In the genomic region with DNA sequence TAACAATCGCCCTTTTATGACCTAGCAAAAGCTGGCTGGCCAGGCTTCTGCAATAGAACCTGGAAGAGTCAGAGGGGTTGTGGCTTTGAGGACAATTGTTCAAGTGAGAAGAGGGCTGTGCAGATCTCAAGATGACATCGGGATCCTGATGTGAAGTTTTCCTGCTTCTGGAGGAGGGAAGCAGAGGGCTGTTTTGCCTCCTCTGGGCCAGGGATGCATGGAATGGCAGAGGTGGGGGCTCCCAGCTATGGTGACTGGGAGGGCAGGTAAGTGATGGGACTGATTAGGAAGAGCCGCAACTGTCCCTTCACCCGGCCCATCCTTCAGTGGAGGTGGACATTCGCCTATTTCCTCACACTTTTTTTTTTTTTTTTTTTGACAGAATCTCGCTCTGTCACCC, we compare ENCODE assay signal across 1 cellular context.
TF ChIP-seq lines count a peak whose summit lies in the region.

No MANE protein-coding gene starts in this region.

TF ChIP-seq in H1, 55 proteins besides CTCF, POLR2A, EP300 and RAD21:
- no peak for TF ChIP-seq EGR1 (IDR thresholded peaks at IDR 0.05; ENCODE audit: borderline replicate concordance, low read depth, low read length)
- TF ChIP-seq SP1 (IDR thresholded peaks at IDR 0.05; ENCODE audit: low read depth, low read length): no peak
- TF ChIP-seq TEAD4 (IDR thresholded peaks at IDR 0.05; ENCODE audit: low read depth, low read length): no peak
- no peak for TF ChIP-seq RFX5 (IDR thresholded peaks at IDR 0.05; ENCODE audit: borderline replicate concordance, low read depth, low read length)
- no peak for TF ChIP-seq SIN3A (conservative IDR thresholded peaks at IDR 0.05 in 1 of 2, IDR thresholded peaks at IDR 0.05 in 1 of 2; ENCODE audit: low read depth in 1 of 2, low read length in 2 of 2)
- TF ChIP-seq JUND (IDR thresholded peaks at IDR 0.05; ENCODE audit: low read length): no peak
- no peak for TF ChIP-seq BRCA1 (IDR thresholded peaks at IDR 0.05; ENCODE audit: low read depth, low read length)
- no peak for TF ChIP-seq TAF7 (optimal IDR thresholded peaks at IDR 0.05; ENCODE audit: borderline replicate concordance, low read depth, low read length)
- TF ChIP-seq EZH2 (IDR thresholded peaks at IDR 0.05; ENCODE audit: low read depth, low read length, severe bottlenecking): no peak
- TF ChIP-seq CHD1 (IDR thresholded peaks at IDR 0.05; ENCODE audit: low read depth, low read length): no peak
- no peak for TF ChIP-seq ZNF274 (IDR thresholded peaks at IDR 0.05; ENCODE audit: borderline replicate concordance, extremely low read depth, low read length)
- TF ChIP-seq, protein P1, sequence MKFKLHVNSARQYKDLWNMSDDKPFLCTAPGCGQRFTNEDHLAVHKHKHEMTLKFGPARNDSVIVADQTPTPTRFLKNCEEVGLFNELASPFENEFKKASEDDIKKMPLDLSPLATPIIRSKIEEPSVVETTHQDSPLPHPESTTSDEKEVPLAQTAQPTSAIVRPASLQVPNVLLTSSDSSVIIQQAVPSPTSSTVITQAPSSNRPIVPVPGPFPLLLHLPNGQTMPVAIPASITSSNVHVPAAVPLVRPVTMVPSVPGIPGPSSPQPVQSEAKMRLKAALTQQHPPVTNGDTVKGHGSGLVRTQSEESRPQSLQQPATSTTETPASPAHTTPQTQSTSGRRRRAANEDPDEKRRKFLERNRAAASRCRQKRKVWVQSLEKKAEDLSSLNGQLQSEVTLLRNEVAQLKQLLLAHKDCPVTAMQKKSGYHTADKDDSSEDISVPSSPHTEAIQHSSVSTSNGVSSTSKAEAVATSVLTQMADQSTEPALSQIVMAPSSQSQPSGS (IDR thresholded peaks at IDR 0.05; ENCODE audit: low read length): no peak
- TF ChIP-seq MAFK (IDR thresholded peaks at IDR 0.05; ENCODE audit: low read depth, low read length): no peak
- TF ChIP-seq POLR2AphosphoS5 (IDR thresholded peaks at IDR 0.05; ENCODE audit: low read depth, low read length): no peak
- TF ChIP-seq TCF12 (IDR thresholded peaks at IDR 0.05; ENCODE audit: low read depth, low read length): no peak
